Comparison of ENCODE assay signal across 8 cellular contexts in genomic region chr16:85275533-85276249, GRCh38.
DNase-seq lines count a peak whose midpoint lies in the region; ATAC-seq and TF ChIP-seq lines count a peak whose summit lies in the region.

No MANE protein-coding gene starts in this region.

- H3K4me3 Mint-ChIP-seq in activated T-helper 2 cell treated with anti-CD3 and anti-CD28 coated beads, Interferon-gamma antibody, Interleukin-2, Interleukin-4, amounts not matched to agents 10 μg/mL and 5 μg/mL and 100 μg/mL, durations not matched to agents 14 hours and 24 hours and 36 hours (ENCODE audit: low read depth) = no peak overlapping the region

- H3K27me3 Mint-ChIP-seq in activated T-helper 2 cell treated with anti-CD3 and anti-CD28 coated beads, Interferon-gamma antibody, Interleukin-2, Interleukin-4, amounts not matched to agents 10 μg/mL and 5 μg/mL and 100 μg/mL, durations not matched to agents 14 hours and 24 hours and 36 hours (ENCODE audit: low read depth) = no peaks in the 10 kb centered on the region

- TF ChIP-seq POLR2A in Peyer's patch (IDR thresholded peaks at IDR 0.05) (no peak), testis (IDR thresholded peaks at IDR 0.05) (no peak)

- intact Hi-C loops in activated T-helper 2 cell treated with anti-CD3 and anti-CD28 coated beads, Interferon-gamma antibody, Interleukin-2, Interleukin-4, amounts not matched to agents 10 μg/mL and 5 μg/mL and 100 μg/mL, durations not matched to agents 14 hours and 24 hours and 36 hours (cut with micrococcal nuclease) = no loop called here
- intact Hi-C loops in testis (cut with DNase I; ENCODE audit: low total_unique reads) = no loop called here

- DNase-seq in COLO668 (lab: John Stamatoyannopoulos, UW; ENCODE audit: unreplicated experiment) = peak; percentile 64
- peak; percentile 4 to 55 for DNase-seq in HL-60 (ENCODE audit: low read depth in 1 of 2, low spot score in 1 of 2)
- DNase-seq in Peyer's patch = peak; percentile 49 to 86 (median 82)
- peak; percentile 53 for DNase-seq in activated T-helper 2 cell treated with anti-CD3 and anti-CD28 coated beads, Interferon-gamma antibody, Interleukin-2, Interleukin-4, amounts not matched to agents 10 μg/mL and 5 μg/mL and 100 μg/mL, durations not matched to agents 14 hours and 24 hours and 36 hours (ENCODE audit: low spot score)
- peak; percentile 27 for DNase-seq in fibroblast of the conjunctiva (ENCODE audit: low read depth)
- DNase-seq in nucleus accumbens (lab: John Stamatoyannopoulos, UW) = peak in 53 of 56 donors; percentile 10 to 85 (median 58)
- peak; percentile 75 for DNase-seq in testis

- 45 to 81% methylated on average over 8 to 16 of the region's 16 CpGs for WGBS in testis, 2 donors

- H3K9me3 Mint-ChIP-seq in activated T-helper 2 cell treated with anti-CD3 and anti-CD28 coated beads, Interferon-gamma antibody, Interleukin-2, Interleukin-4, amounts not matched to agents 10 μg/mL and 5 μg/mL and 100 μg/mL, durations not matched to agents 14 hours and 24 hours and 36 hours = no peaks in the 10 kb centered on the region

- H3K4me3 ChIP-seq in HL-60 (replicated peaks; ENCODE audit: insufficient read depth, low read length) = no peak overlapping the region
- H3K4me3 ChIP-seq in Peyer's patch = no peak overlapping the region
- H3K4me3 ChIP-seq in testis = no peak overlapping the region

- no peaks in the 10 kb centered on the region for H3K27me3 ChIP-seq in HL-60 (ENCODE audit: insufficient read depth, poor library complexity, severe bottlenecking)
- H3K27me3 ChIP-seq in Peyer's patch = no peaks in the 10 kb centered on the region
- H3K27me3 ChIP-seq in testis = no peaks in the 10 kb centered on the region

- H3K9me3 ChIP-seq in Peyer's patch (no peaks in the 10 kb centered on the region), testis (no peaks in the 10 kb centered on the region)

- H3K4me1 ChIP-seq in Peyer's patch (no peaks in the 10 kb centered on the region), testis (peaks cover 30% of the 10 kb centered on the region)

- TF ChIP-seq CTCF in HL-60 (IDR thresholded peaks at IDR 0.05; ENCODE audit: insufficient read depth, low read length) = peak; percentile 87
- peak; percentile 35 to 81 (median 74) for TF ChIP-seq CTCF in Peyer's patch (IDR thresholded peaks at IDR 0.05)
- peak; percentile 77 to 92 (median 86) for TF ChIP-seq CTCF in testis (IDR thresholded peaks at IDR 0.05)

- H3K36me3 Mint-ChIP-seq in activated T-helper 2 cell treated with anti-CD3 and anti-CD28 coated beads, Interferon-gamma antibody, Interleukin-2, Interleukin-4, amounts not matched to agents 10 μg/mL and 5 μg/mL and 100 μg/mL, durations not matched to agents 14 hours and 24 hours and 36 hours (ENCODE audit: low read depth) = no peaks in the 10 kb centered on the region

- no peaks in the 10 kb centered on the region for H3K36me3 ChIP-seq in Peyer's patch
- H3K36me3 ChIP-seq in testis (ENCODE audit: low read depth, missing control alignments) = no peaks in the 10 kb centered on the region

- ATAC-seq in HG03196 (IDR thresholded peaks at IDR 0.05; ENCODE audit: unreplicated experiment) = no peak

- H3K27ac Mint-ChIP-seq in activated T-helper 2 cell treated with anti-CD3 and anti-CD28 coated beads, Interferon-gamma antibody, Interleukin-2, Interleukin-4, amounts not matched to agents 10 μg/mL and 5 μg/mL and 100 μg/mL, durations not matched to agents 14 hours and 24 hours and 36 hours = no peak overlapping the region

- no peaks in the 10 kb centered on the region for H3K4me1 Mint-ChIP-seq in activated T-helper 2 cell treated with anti-CD3 and anti-CD28 coated beads, Interferon-gamma antibody, Interleukin-2, Interleukin-4, amounts not matched to agents 10 μg/mL and 5 μg/mL and 100 μg/mL, durations not matched to agents 14 hours and 24 hours and 36 hours (ENCODE audit: low read depth)

- H3K27ac ChIP-seq in HL-60 (replicated peaks) = no peak overlapping the region
- H3K27ac ChIP-seq in Peyer's patch = no peak overlapping the region
- no peak overlapping the region for H3K27ac ChIP-seq in testis

Comparison
In these comparisons a context has a peak if more than half of its experiments do, and no peak if none do; other contexts are left out.
1. DNase-seq: peak in every context shown above with its lines; median percentile 82 in Peyer's patch; 75 in testis; 64 in COLO668; 58 in nucleus accumbens; 53 in activated T-helper 2 cell treated with anti-CD3 and anti-CD28 coated beads, Interferon-gamma antibody, Interleukin-2, Interleukin-4, amounts not matched to agents 10 μg/mL and 5 μg/mL and 100 μg/mL, durations not matched to agents 14 hours and 24 hours and 36 hours; 30 in HL-60; 27 in fibroblast of the conjunctiva.